In the genomic region with DNA sequence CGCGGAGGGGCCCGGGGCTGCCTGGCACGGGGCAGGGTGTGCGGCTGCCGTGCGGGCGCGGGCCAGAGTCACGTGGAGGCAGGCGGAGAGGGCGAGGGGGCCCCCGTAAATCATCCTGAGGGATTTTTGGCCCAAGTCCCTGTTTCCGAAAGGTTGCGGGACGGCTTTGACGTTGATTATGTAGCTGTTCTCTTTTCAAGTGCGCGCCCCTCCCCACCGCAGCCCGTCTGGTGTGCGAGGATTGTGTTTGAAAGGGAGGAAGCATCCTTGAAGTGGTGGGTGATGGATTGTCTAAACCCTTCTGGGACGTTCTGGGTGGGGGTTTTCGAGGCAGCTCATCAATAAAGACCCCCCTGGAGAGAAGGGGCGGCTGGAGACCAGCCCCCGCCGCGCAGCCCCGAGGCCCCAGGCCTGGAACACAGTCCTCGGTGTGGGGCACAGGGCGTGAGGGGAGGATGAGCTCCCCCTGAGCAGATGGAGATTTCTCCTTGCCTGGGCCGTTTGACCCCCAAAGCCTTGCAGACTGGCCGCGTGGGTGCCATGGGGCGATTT, we compare ENCODE assay signal across 12 cellular contexts. TPM values are rescaled to one million over a fixed set of nuclear protein-coding genes. Genes with fewer than 3 reads are reported as not detected.
DNase-seq lines count a peak whose midpoint lies in the region; ATAC-seq and TF ChIP-seq lines count a peak whose summit lies in the region.
"Had no signal": no experiment of that assay in that cellular context is flagged by ENCODE, and none has a peak within 500 bp of the region (broad histone marks: within the 10 kb centered on the region; RNA-seq: fewer than 3 reads in every experiment).

No MANE protein-coding gene starts in this region.

- no peaks in the 10 kb centered on the region for H3K36me3 Mint-ChIP-seq in endodermal cell (ENCODE audit: low read depth)
- H3K36me3 Mint-ChIP-seq in neural progenitor cell: no peaks in the 10 kb centered on the region
- H3K36me3 Mint-ChIP-seq: CD14-positive monocyte had no signal

- H3K9ac ChIP-seq in endodermal cell (ENCODE audit: extremely low read depth, low read length, poor library complexity, severe bottlenecking): no peak overlapping the region
- H3K9ac ChIP-seq in neural progenitor cell: no peak overlapping the region

- no peak overlapping the region for H3K27ac Mint-ChIP-seq in endodermal cell
- no peak overlapping the region for H3K27ac Mint-ChIP-seq in neural progenitor cell
- H3K27ac Mint-ChIP-seq: CD14-positive monocyte; stimulated activated naive CD8-positive, alpha-beta T cell treated with anti-CD3 and anti-CD28 coated beads, Interleukin-15, Interleukin-2, amounts not matched to agents 100 ng/mL and 50 ng/mL, for 24 hours had no signal

- H3K9me3 ChIP-seq in endodermal cell (ENCODE audit: control insufficient read depth, low read length) (no peaks in the 10 kb centered on the region), neural progenitor cell (ENCODE audit: low read depth) (no peaks in the 10 kb centered on the region)

- peak overlapping the region; percentile 27 for H3K4me3 Mint-ChIP-seq in endodermal cell
- H3K4me3 Mint-ChIP-seq in neural progenitor cell: peak overlapping the region; percentile 69
- H3K4me3 Mint-ChIP-seq: stimulated activated naive CD8-positive, alpha-beta T cell treated with anti-CD3 and anti-CD28 coated beads, Interleukin-15, Interleukin-2, amounts not matched to agents 100 ng/mL and 50 ng/mL, for 24 hours had no signal

- TF ChIP-seq CTCF in AG09309 (IDR thresholded peaks at IDR 0.05; ENCODE audit: control insufficient read depth, insufficient read depth, low read depth, low read length, missing control alignments): no peak
- no peak for TF ChIP-seq CTCF in endodermal cell (conservative IDR thresholded peaks at IDR 0.05)
- no peak for TF ChIP-seq CTCF in neural progenitor cell (IDR thresholded peaks at IDR 0.05)
- TF ChIP-seq CTCF in foreskin keratinocyte (conservative IDR thresholded peaks at IDR 0.05): no peak

- H3K4me3 ChIP-seq in AG09309 (ENCODE audit: control insufficient read depth, low read depth, low read length) (peak overlapping the region; percentile 8), endodermal cell (ENCODE audit: low read length) (no peak overlapping the region), neural progenitor cell (peak overlapping the region; percentile 31)

- H3K79me2 ChIP-seq in neural progenitor cell (ENCODE audit: low read depth): no peaks in the 10 kb centered on the region

- H3K27ac ChIP-seq in endodermal cell (ENCODE audit: low read depth, low read length) (no peak overlapping the region), neural progenitor cell (no peak overlapping the region), foreskin keratinocyte (no peak overlapping the region)
- H3K27ac ChIP-seq: epithelial cell of prostate had no signal

- H3K27me3 Mint-ChIP-seq in endodermal cell (ENCODE audit: insufficient read depth) (peaks cover 99% of the 10 kb centered on the region), neural progenitor cell (ENCODE audit: insufficient read depth, low read depth) (peaks cover 83% of the 10 kb centered on the region)

- no peaks in the 10 kb centered on the region for H3K36me3 ChIP-seq in endodermal cell (ENCODE audit: control insufficient read depth, insufficient read depth, low read length)
- H3K36me3 ChIP-seq in neural progenitor cell: no peaks in the 10 kb centered on the region

- H3F3A ChIP-seq in neural progenitor cell (ENCODE audit: low read depth): peaks cover 10% of the 10 kb centered on the region

- no peak for TF ChIP-seq EP300 in Ishikawa (IDR thresholded peaks at IDR 0.05; ENCODE audit: borderline replicate concordance)

- TF ChIP-seq RAD21 in Ishikawa (IDR thresholded peaks at IDR 0.05; ENCODE audit: low read depth): no peak

- H3K4me1 Mint-ChIP-seq in endodermal cell (peaks cover 14% of the 10 kb centered on the region), neural progenitor cell (peaks cover 22% of the 10 kb centered on the region)

- peaks cover 96% of the 10 kb centered on the region for H4K20me1 ChIP-seq in neural progenitor cell (ENCODE audit: low read depth)

- H3K27me3 ChIP-seq in endodermal cell (ENCODE audit: control insufficient read depth, insufficient read depth, low read length, poor library complexity, severe bottlenecking) (peaks cover 100% of the 10 kb centered on the region), neural progenitor cell (peaks cover 100% of the 10 kb centered on the region), foreskin keratinocyte (peaks cover 100% of the 10 kb centered on the region)

- DNase-seq in AG09309 (ENCODE audit: low read depth) (no peak), endodermal cell (peak; percentile 76), neural progenitor cell (ENCODE audit: low spot score) (no peak), RPMI8226 (no peak), foreskin keratinocyte (no peak), NCI-H1092 treated with DMSO at 0.1 percent for 48 hours (lab: John Stamatoyannopoulos, UW) (no peak)
- DNase-seq in stimulated activated CD4-positive, alpha-beta T cell treated with anti-CD3 and anti-CD28 coated beads, Interleukin-4, amount 100 ng/mL, for 4 hours: no peak

- H2AFZ ChIP-seq in neural progenitor cell (replicated peaks): no peak overlapping the region

- 2 to 7% methylated on average over 3 to 35 of the region's 35 CpGs for WGBS in endodermal cell (ENCODE audit: insufficient coverage in 1 of 2, insufficient read length in 1 of 2), 2 experiments

- no peak for ATAC-seq in foreskin keratinocyte

- H3K4me2 ChIP-seq in neural progenitor cell: peak overlapping the region; percentile 71

- no peaks in the 10 kb centered on the region for H3K4me1 ChIP-seq in endodermal cell (ENCODE audit: control insufficient read depth, insufficient read depth, low read length)
- H3K4me1 ChIP-seq in neural progenitor cell: peaks cover 26% of the 10 kb centered on the region
- no peaks in the 10 kb centered on the region for H3K4me1 ChIP-seq in foreskin keratinocyte

- H3K9me3 Mint-ChIP-seq in endodermal cell (no peaks in the 10 kb centered on the region), neural progenitor cell (peaks cover 4% of the 10 kb centered on the region)
- H3K9me3 Mint-ChIP-seq: stimulated activated naive CD8-positive, alpha-beta T cell treated with anti-CD3 and anti-CD28 coated beads, Interleukin-15, Interleukin-2, amounts not matched to agents 100 ng/mL and 50 ng/mL, for 24 hours had no signal

TF ChIP-seq in Ishikawa, 13 proteins besides CTCF, POLR2A, EP300 and RAD21:
- TF ChIP-seq YY1 (IDR thresholded peaks at IDR 0.05; ENCODE audit: low read depth) (no peak), CREB1 (IDR thresholded peaks at IDR 0.05; ENCODE audit: low read depth) (no peak), EGR1 (IDR thresholded peaks at IDR 0.05) (no peak), TAF1 (IDR thresholded peaks at IDR 0.05; ENCODE audit: low read depth) (no peak)
- TF ChIP-seq, protein P1, sequence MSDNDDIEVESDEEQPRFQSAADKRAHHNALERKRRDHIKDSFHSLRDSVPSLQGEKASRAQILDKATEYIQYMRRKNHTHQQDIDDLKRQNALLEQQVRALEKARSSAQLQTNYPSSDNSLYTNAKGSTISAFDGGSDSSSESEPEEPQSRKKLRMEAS (IDR thresholded peaks at IDR 0.05): 0 out of 2 replicates have a peak, but pooled peaks have one; percentile 7
- TF ChIP-seq, protein P2, sequence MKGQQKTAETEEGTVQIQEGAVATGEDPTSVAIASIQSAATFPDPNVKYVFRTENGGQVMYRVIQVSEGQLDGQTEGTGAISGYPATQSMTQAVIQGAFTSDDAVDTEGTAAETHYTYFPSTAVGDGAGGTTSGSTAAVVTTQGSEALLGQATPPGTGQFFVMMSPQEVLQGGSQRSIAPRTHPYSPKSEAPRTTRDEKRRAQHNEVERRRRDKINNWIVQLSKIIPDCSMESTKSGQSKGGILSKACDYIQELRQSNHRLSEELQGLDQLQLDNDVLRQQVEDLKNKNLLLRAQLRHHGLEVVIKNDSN (IDR thresholded peaks at IDR 0.05): peak; percentile 65
- TF ChIP-seq, protein P3, sequence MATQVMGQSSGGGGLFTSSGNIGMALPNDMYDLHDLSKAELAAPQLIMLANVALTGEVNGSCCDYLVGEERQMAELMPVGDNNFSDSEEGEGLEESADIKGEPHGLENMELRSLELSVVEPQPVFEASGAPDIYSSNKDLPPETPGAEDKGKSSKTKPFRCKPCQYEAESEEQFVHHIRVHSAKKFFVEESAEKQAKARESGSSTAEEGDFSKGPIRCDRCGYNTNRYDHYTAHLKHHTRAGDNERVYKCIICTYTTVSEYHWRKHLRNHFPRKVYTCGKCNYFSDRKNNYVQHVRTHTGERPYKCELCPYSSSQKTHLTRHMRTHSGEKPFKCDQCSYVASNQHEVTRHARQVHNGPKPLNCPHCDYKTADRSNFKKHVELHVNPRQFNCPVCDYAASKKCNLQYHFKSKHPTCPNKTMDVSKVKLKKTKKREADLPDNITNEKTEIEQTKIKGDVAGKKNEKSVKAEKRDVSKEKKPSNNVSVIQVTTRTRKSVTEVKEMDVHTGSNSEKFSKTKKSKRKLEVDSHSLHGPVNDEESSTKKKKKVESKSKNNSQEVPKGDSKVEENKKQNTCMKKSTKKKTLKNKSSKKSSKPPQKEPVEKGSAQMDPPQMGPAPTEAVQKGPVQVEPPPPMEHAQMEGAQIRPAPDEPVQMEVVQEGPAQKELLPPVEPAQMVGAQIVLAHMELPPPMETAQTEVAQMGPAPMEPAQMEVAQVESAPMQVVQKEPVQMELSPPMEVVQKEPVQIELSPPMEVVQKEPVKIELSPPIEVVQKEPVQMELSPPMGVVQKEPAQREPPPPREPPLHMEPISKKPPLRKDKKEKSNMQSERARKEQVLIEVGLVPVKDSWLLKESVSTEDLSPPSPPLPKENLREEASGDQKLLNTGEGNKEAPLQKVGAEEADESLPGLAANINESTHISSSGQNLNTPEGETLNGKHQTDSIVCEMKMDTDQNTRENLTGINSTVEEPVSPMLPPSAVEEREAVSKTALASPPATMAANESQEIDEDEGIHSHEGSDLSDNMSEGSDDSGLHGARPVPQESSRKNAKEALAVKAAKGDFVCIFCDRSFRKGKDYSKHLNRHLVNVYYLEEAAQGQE (IDR thresholded peaks at IDR 0.05; ENCODE audit: low read depth): no peak

RNA-seq across cellular contexts. Expression of a gene that starts 7.0 kb away (rescaled TPM):
- under 1 TPM in 1 of 2 donors, not detected in 1; 0.11 TPM for total RNA-seq in endodermal cell
- 0.43 TPM for polyA plus RNA-seq in endodermal cell (2013, experiment 1 of 2)
- polyA plus RNA-seq in endodermal cell (2013, experiment 2 of 2): 0.46 TPM
- not detected in 2 replicates for total RNA-seq in neural progenitor cell (ENCODE audit: low replicate concordance)
- total RNA-seq in foreskin keratinocyte: 0.11 and 0.14 TPM in 2 replicates
- polyA plus RNA-seq in foreskin keratinocyte: 0.10 and 0.22 TPM in 2 replicates
- total RNA-seq: lung microvascular endothelial cell had no signal
- polyA plus RNA-seq: CD14-positive monocyte had no signal
